Comparison of ENCODE assay signal across 8 cellular contexts in genomic region chr1:200191993-200192392, GRCh38.
"Had no signal": no experiment of that assay in that cellular context is flagged by ENCODE, and none has a peak within 500 bp of the region (broad histone marks: within the 10 kb centered on the region; RNA-seq: fewer than 3 reads in every experiment).

No MANE protein-coding gene starts in this region.

- H3K4me1 Mint-ChIP-seq: GM23338 had no signal

- H3K9me3 ChIP-seq: HAP-1 had no signal

- H3K27ac Mint-ChIP-seq: GM23338, HFFc6 had no signal

- H3K4me3 ChIP-seq: GM23338, HAP-1, K562 had no signal

- H3K4me1 ChIP-seq: HAP-1 had no signal

- H2AFZ ChIP-seq: GM23338 had no signal

- H3K4me2 ChIP-seq: GM23338 had no signal

- H3K36me3 ChIP-seq: HAP-1 had no signal

- DNase-seq: H7, HFFc6 had no signal

- ATAC-seq: GM23338, HCT116, HepG2, K562 had no signal

- H3K27ac ChIP-seq: HL-60 had no signal

- H3K4me3 Mint-ChIP-seq: GM23338, HFFc6 had no signal
